ENCODE assay signal across 16 cellular contexts in the genomic region with DNA sequence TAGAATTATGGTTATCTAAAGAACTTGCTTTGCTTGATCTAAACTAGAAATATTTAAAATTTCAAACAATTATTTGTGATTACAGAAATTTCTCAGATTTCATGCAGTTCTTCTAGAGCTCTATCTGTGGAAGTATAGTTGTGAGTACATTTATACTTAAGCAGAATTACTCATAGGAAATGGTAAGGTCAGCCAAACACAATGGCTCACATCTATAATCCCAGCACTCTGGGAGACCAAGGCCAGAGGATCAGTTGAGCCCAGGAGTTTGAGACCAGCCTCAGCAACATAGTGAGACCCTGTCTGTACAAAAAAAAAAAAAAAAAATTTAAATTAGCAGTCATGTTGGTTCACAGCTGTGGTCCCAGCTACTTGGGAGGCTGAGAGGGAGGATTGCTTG.
DNase-seq lines count a peak whose midpoint lies in the region; TF ChIP-seq lines count a peak whose summit lies in the region.
"Had no signal": no experiment of that assay in that cellular context is flagged by ENCODE, and none has a peak within 500 bp of the region (broad histone marks: within the 10 kb centered on the region; RNA-seq: fewer than 3 reads in every experiment).

No MANE protein-coding gene starts in this region.

- H3K27me3 ChIP-seq in ACC112 (ENCODE audit: insufficient read depth, low read length): no peaks in the 10 kb centered on the region
- no peaks in the 10 kb centered on the region for H3K27me3 ChIP-seq in mammary epithelial cell (ENCODE audit: insufficient read depth, low read length)
- H3K27me3 ChIP-seq in Peyer's patch: no peaks in the 10 kb centered on the region

- no peaks in the 10 kb centered on the region for H4K20me1 ChIP-seq in mammary epithelial cell (ENCODE audit: insufficient read depth, low read length)

- no peak for TF ChIP-seq CTCF in mammary epithelial cell (conservative IDR thresholded peaks at IDR 0.05 in 1 of 2, IDR thresholded peaks at IDR 0.05 in 1 of 2; ENCODE audit: extremely low read depth in 1 of 2, insufficient read depth in 1 of 2, low read depth in 1 of 2, low read length in 2 of 2)
- TF ChIP-seq CTCF in foreskin fibroblast (IDR thresholded peaks at IDR 0.05; ENCODE audit: low read depth, low read length): no peak
- no peak for TF ChIP-seq CTCF in Peyer's patch (IDR thresholded peaks at IDR 0.05)

- H3K79me2 ChIP-seq in ACC112 (ENCODE audit: control insufficient read depth, insufficient read depth, low read length, unreplicated experiment) (no peaks in the 10 kb centered on the region), mammary epithelial cell (ENCODE audit: insufficient read depth, low read length) (no peaks in the 10 kb centered on the region)

- H3K4me2 ChIP-seq in mammary epithelial cell (ENCODE audit: insufficient read depth, low read depth, low read length): no peak overlapping the region

- CTCF ChIA-PET in mammary epithelial cell (lab: Charles Lee; ENCODE audit: low non-redundant PET): no interaction called here

- no peaks in the 10 kb centered on the region for H3K9me3 ChIP-seq in mammary epithelial cell (replicated peaks; ENCODE audit: insufficient read depth, low read length)
- no peaks in the 10 kb centered on the region for H3K9me3 ChIP-seq in Peyer's patch
- H3K9me3 ChIP-seq: Caco-2 had no signal

- H3K4me3 ChIP-seq in ACC112 (ENCODE audit: low read depth, low read length) (no peak overlapping the region), mammary epithelial cell (replicated peaks in 1 of 3; ENCODE audit: insufficient read depth in 1 of 3, low read depth in 2 of 3, low read length in 3 of 3) (no peak overlapping the region), foreskin fibroblast (ENCODE audit: low read depth in 1 of 2, low read length in 2 of 2) (no peak overlapping the region), Peyer's patch (no peak overlapping the region)

- dilution Hi-C loops in mammary epithelial cell (cut with HindIII; ENCODE audit: low sequenced_read_pairs): no loop called here

- H2AFZ ChIP-seq in ACC112 (ENCODE audit: low read length, unreplicated experiment) (no peak overlapping the region), mammary epithelial cell (ENCODE audit: low read depth, low read length) (no peak overlapping the region)

- H3K36me3 ChIP-seq in ACC112 (ENCODE audit: insufficient read depth, low read length): peaks cover 16% of the 10 kb centered on the region
- no peaks in the 10 kb centered on the region for H3K36me3 ChIP-seq in mammary epithelial cell (ENCODE audit: insufficient read depth, low read length)
- H3K36me3 ChIP-seq in Peyer's patch: no peaks in the 10 kb centered on the region

- DNase-seq in LHCN-M2 (ENCODE audit: low read depth): peak; percentile 38
- DNase-seq in mammary epithelial cell: peak; percentile 30
- DNase-seq in foreskin fibroblast: peak; percentile 26 to 38
- no peak for DNase-seq in activated CD4-positive, CD25-positive, alpha-beta regulatory T cell (lab: John Stamatoyannopoulos, UW)
- no peak for DNase-seq in Peyer's patch
- DNase-seq in activated effector memory CD4-positive, alpha-beta T cell treated with anti-CD3 and anti-CD28 coated beads, Interleukin-2, amount 50 U/mL, for 16 hours: no peak
- DNase-seq in SKM-1 (lab: John Stamatoyannopoulos, UW; ENCODE audit: unreplicated experiment): no peak
- DNase-seq: 8988T, C1 segment of cervical spinal cord, Caco-2, DMS53, GDM1, NCI-H1105, NCI-H1694 treated with DMSO at 0.1 percent for 48 hours, SHP77 treated with DMSO at 0.1 percent for 48 hours had no signal

- in situ Hi-C loops in mammary epithelial cell (cut with MboI; ENCODE audit: low sequenced_read_pairs in 2 of 2): no loop called here

- no peak for TF ChIP-seq POLR2A in Peyer's patch (IDR thresholded peaks at IDR 0.05)

- H3K27ac ChIP-seq in ACC112 (ENCODE audit: low read depth, low read length): peak overlapping the region; percentile 36
- H3K27ac ChIP-seq in mammary epithelial cell (ENCODE audit: insufficient read depth, low read depth, low read length): no peak overlapping the region
- H3K27ac ChIP-seq in Peyer's patch: no peak overlapping the region

- no peak overlapping the region for H3K9ac ChIP-seq in mammary epithelial cell (ENCODE audit: insufficient read depth, low read length)

- intact Hi-C loops in mammary epithelial cell (cut with micrococcal nuclease): no loop called here

- BruUV-seq in mammary epithelial cell (replicated peaks; lab: Mats Ljungman, UMichigan): no TSS peak

- H3K4me1 ChIP-seq in ACC112 (ENCODE audit: control insufficient read depth, insufficient read depth, low read length, unreplicated experiment) (peaks cover 26% of the 10 kb centered on the region), mammary epithelial cell (ENCODE audit: insufficient read depth, low read length) (peaks cover 4% of the 10 kb centered on the region), Peyer's patch (no peaks in the 10 kb centered on the region)
- H3K4me1 ChIP-seq: Caco-2 had no signal

Comparison
In these comparisons a context has a peak if more than half of its experiments do, and no peak if none do; other contexts are left out.
1. DNase-seq: peak in LHCN-M2 (single experiment), mammary epithelial cell (single experiment) and foreskin fibroblast (2 of 2); none in activated CD4-positive, CD25-positive, alpha-beta regulatory T cell (0 of 4), Peyer's patch (0 of 3), activated effector memory CD4-positive, alpha-beta T cell treated with anti-CD3 and anti-CD28 coated beads, Interleukin-2, amount 50 U/mL, for 16 hours (single experiment) and SKM-1 (single experiment).